ENCODE assay signal across 32 cellular contexts in the genomic region with DNA sequence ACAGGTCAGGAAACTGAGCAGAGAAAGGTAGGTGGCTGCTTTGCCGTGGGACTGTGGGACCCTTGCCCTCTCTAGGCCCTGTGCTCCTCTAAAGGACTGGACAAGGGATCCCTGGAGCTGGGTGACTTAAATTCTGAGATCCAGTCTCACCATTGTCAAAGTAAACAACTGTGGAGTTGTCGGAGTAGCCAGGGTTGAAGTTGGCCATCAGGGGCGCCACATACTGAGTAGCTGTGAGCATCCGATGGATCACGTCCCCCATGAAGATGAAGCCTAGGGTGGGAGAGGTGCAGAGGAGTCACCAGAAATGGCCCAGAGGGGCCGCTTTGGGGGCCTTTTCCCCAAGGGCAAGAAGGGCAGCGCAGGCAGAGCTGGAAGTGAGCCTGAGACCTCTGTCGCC. TPM values are rescaled to one million over a fixed set of nuclear protein-coding genes. Genes with fewer than 3 reads are reported as not detected.
"Had no signal": no experiment of that assay in that cellular context is flagged by ENCODE, and none has a peak within 500 bp of the region (broad histone marks: within the 10 kb centered on the region; RNA-seq: fewer than 3 reads in every experiment).

No MANE protein-coding gene starts in this region.

- DNase-seq: activated CD4-positive, alpha-beta T cell treated with anti-CD3 and anti-CD28 coated beads for 4 hours; activated CD4-positive, alpha-beta T cell treated with anti-CD3 and anti-CD28 coated beads, Interleukin-2, amount 50 U/mL, for 48 hours; activated CD4-positive, CD25-positive, alpha-beta regulatory T cell; activated CD8-positive, alpha-beta memory T cell treated with anti-CD3 and anti-CD28 coated beads, Interleukin-2, amount 50 U/mL, for 48 hours; activated naive CD4-positive, alpha-beta T cell; activated naive CD8-positive, alpha-beta T cell treated with anti-CD3 and anti-CD28 coated beads for 36 hours; activated T-cell treated with anti-CD3 and anti-CD28 coated beads, Interleukin-2, amount 50 U/mL, for 4 hours; cerebellar nuclear complex; esophagus squamous epithelium; gastrocnemius medialis; head of caudate nucleus; hypothalamus; left ventricle myocardium inferior; mammary epithelial cell; midbrain; occipital lobe; sigmoid colon; stimulated activated CD4-positive, alpha-beta T cell treated with anti-CD3 and anti-CD28 coated beads, Interleukin-15, amount 100 ng/mL, for 24 hours; stomach; T-helper 9 cell; transverse colon had no signal

- H3K4me1 ChIP-seq: gastrocnemius medialis, sigmoid colon, transverse colon had no signal

- H3K36me3 ChIP-seq: esophagus squamous epithelium, gastrocnemius medialis, left ventricle myocardium inferior, sigmoid colon, stomach, transverse colon had no signal

- H3K4me3 Mint-ChIP-seq: activated naive CD8-positive, alpha-beta T cell treated with anti-CD3 and anti-CD28 coated beads for 36 hours; activated T-cell treated with anti-CD3 and anti-CD28 coated beads, Interleukin-2, amount 50 U/mL, for 4 hours; stimulated activated memory B cell treated with anti-CD40 and anti-IgM and Interleukin-4, amounts not matched to agents 10 μg/mL and 1 μg/mL and 100 μg/mL, for 72 hours had no signal

- H3K4me2 ChIP-seq: smooth muscle cell had no signal

- H3K9me3 ChIP-seq: esophagus squamous epithelium, gastrocnemius medialis, left ventricle myocardium inferior, sigmoid colon, stomach, transverse colon had no signal

- ATAC-seq: activated T-cell treated with anti-CD3 and anti-CD28 coated beads, Interleukin-2, amount 50 U/mL, for 4 hours; gastrocnemius medialis; stimulated activated memory B cell treated with anti-CD40 and anti-IgM and Interleukin-4, amounts not matched to agents 10 μg/mL and 1 μg/mL and 100 μg/mL, for 72 hours had no signal

- H3K27ac ChIP-seq: coronary artery, esophagus squamous epithelium, gastrocnemius medialis, left ventricle myocardium inferior, sigmoid colon, stomach, transverse colon had no signal

- H3K27me3 Mint-ChIP-seq: activated naive CD8-positive, alpha-beta T cell treated with anti-CD3 and anti-CD28 coated beads for 36 hours had no signal

- H3K27me3 ChIP-seq: gastrocnemius medialis, sigmoid colon, stomach, transverse colon had no signal

- H3K4me3 ChIP-seq: coronary artery, esophagus squamous epithelium, gastrocnemius medialis, left ventricle myocardium inferior, sigmoid colon, smooth muscle cell, stomach, transverse colon had no signal

- H3K36me3 Mint-ChIP-seq: activated naive CD8-positive, alpha-beta T cell treated with anti-CD3 and anti-CD28 coated beads for 36 hours; stimulated activated memory B cell treated with anti-CD40 and anti-IgM and Interleukin-4, amounts not matched to agents 10 μg/mL and 1 μg/mL and 100 μg/mL, for 72 hours had no signal

- H3K9me3 Mint-ChIP-seq: activated naive CD8-positive, alpha-beta T cell treated with anti-CD3 and anti-CD28 coated beads for 36 hours; activated T-cell treated with anti-CD3 and anti-CD28 coated beads, Interleukin-2, amount 50 U/mL, for 4 hours; activated T-helper 2 cell treated with anti-CD3 and anti-CD28 coated beads, Interferon-gamma antibody, Interleukin-2, Interleukin-4, amounts not matched to agents 10 μg/mL and 5 μg/mL and 100 μg/mL, durations not matched to agents 14 hours and 24 hours and 36 hours; stimulated activated memory B cell treated with anti-CD40 and anti-IgM and Interleukin-4, amounts not matched to agents 10 μg/mL and 1 μg/mL and 100 μg/mL, for 72 hours had no signal

- H3K4me1 Mint-ChIP-seq: activated naive CD8-positive, alpha-beta T cell treated with anti-CD3 and anti-CD28 coated beads for 36 hours; stimulated activated memory B cell treated with anti-CD40 and anti-IgM and Interleukin-4, amounts not matched to agents 10 μg/mL and 1 μg/mL and 100 μg/mL, for 72 hours had no signal

- H3K27ac Mint-ChIP-seq: activated naive CD8-positive, alpha-beta T cell treated with anti-CD3 and anti-CD28 coated beads for 36 hours; activated T-helper 2 cell treated with anti-CD3 and anti-CD28 coated beads, Interferon-gamma antibody, Interleukin-2, Interleukin-4, amounts not matched to agents 10 μg/mL and 5 μg/mL and 100 μg/mL, durations not matched to agents 14 hours and 24 hours and 36 hours; stimulated activated memory B cell treated with anti-CD40 and anti-IgM and Interleukin-4, amounts not matched to agents 10 μg/mL and 1 μg/mL and 100 μg/mL, for 72 hours had no signal

- FAIRE-seq: bronchial epithelial cell, urothelium cell line had no signal

RNA-seq across cellular contexts. Expression of a gene that starts 43.5 kb away (rescaled TPM):
- total RNA-seq: renal cortical epithelial cell had no signal

RNA-seq across cellular contexts. Expression of a gene that starts 58.0 kb away (rescaled TPM):
- total RNA-seq: activated CD8-positive, alpha-beta memory T cell treated with anti-CD3 and anti-CD28 coated beads for 36 hours; activated naive CD8-positive, alpha-beta T cell treated with anti-CD3 and anti-CD28 coated beads for 36 hours; activated T-cell treated with anti-CD3 and anti-CD28 coated beads, Interleukin-2, amount 50 U/mL, for 4 hours; bronchial epithelial cell; esophagus squamous epithelium; left ventricle myocardium inferior; mammary epithelial cell; occipital lobe; posterior vena cava; renal cortical epithelial cell; smooth muscle cell; stomach; temporal lobe; transverse colon had no signal
- polyA plus RNA-seq: mammary epithelial cell, neural cell, sigmoid colon, smooth muscle cell, stomach had no signal
